Comparison of ENCODE assay signal across 8 cellular contexts in genomic region chrX:47523297-47523696, GRCh38. TPM values are rescaled to one million over a fixed set of nuclear protein-coding genes. Genes with fewer than 3 reads are reported as not detected.
DNase-seq lines count a peak whose midpoint lies in the region; ATAC-seq and TF ChIP-seq lines count a peak whose summit lies in the region.

No MANE protein-coding gene starts in this region.

- intact Hi-C loops in Caco-2 (cut with micrococcal nuclease; ENCODE audit: unreplicated experiment), result loop anchor here (1.0 to 5.0 kb wide), 2 partner anchors 141 to 330 kb away; partner anchors contain the start of gene UBA1

- BruUV-seq in Caco-2 (replicated peaks; lab: Mats Ljungman, UMichigan), result no TSS peak

- peak; percentile 90 for ATAC-seq in GM21423 (IDR thresholded peaks at IDR 0.05; ENCODE audit: unreplicated experiment)

- H3K27me3 ChIP-seq in Caco-2 (replicated peaks; ENCODE audit: control insufficient read depth, insufficient read depth, low read length), result no peaks in the 10 kb centered on the region

- H3K27ac Mint-ChIP-seq in Caco-2 (ENCODE audit: unreplicated experiment), result no peak overlapping the region
- H3K27ac Mint-ChIP-seq in nephron progenitor cell, result no peak overlapping the region
- no peak overlapping the region for H3K27ac Mint-ChIP-seq in stimulated activated naive CD8-positive, alpha-beta T cell treated with anti-CD3 and anti-CD28 coated beads, Interleukin-15, Interleukin-2, amounts not matched to agents 100 ng/mL and 50 ng/mL, for 24 hours

- H3K4me1 Mint-ChIP-seq in Caco-2 (ENCODE audit: low read depth, unreplicated experiment), result no peaks in the 10 kb centered on the region
- peaks cover 4% of the 10 kb centered on the region for H3K4me1 Mint-ChIP-seq in nephron progenitor cell
- no peaks in the 10 kb centered on the region for H3K4me1 Mint-ChIP-seq in stimulated activated naive CD8-positive, alpha-beta T cell treated with anti-CD3 and anti-CD28 coated beads, Interleukin-15, Interleukin-2, amounts not matched to agents 100 ng/mL and 50 ng/mL, for 24 hours (ENCODE audit: low read depth)

- peak; percentile 63 to 86 for DNase-seq in Caco-2
- peak; percentile 37 for DNase-seq in KG1 (lab: John Stamatoyannopoulos, UW)
- DNase-seq in RPMI8226, result peak; percentile 81
- peak; percentile 69 for DNase-seq in activated T-helper 9 cell treated with anti-CD3 and anti-CD28 coated beads, Interleukin-2, amount 50 U/mL, for 16 hours (ENCODE audit: low read depth)
- DNase-seq in fibroblast of the aortic adventitia (ENCODE audit: low read depth), result peak; percentile 65
- peak; percentile 89 for DNase-seq in nephron progenitor cell

- no peaks in the 10 kb centered on the region for H3K36me3 ChIP-seq in Caco-2 (ENCODE audit: control insufficient read depth, insufficient read depth, low read length)

- H3K9me3 ChIP-seq in Caco-2, result no peaks in the 10 kb centered on the region

- POLR2A ChIA-PET in Caco-2 (lab: Charles Lee), result interaction anchor here (1.1 kb wide), 1 partner anchor 290 kb away, joined by 5 read pairs; the partner anchor contains the start of gene USP11

- H3K9me3 Mint-ChIP-seq in Caco-2 (ENCODE audit: unreplicated experiment) (no peaks in the 10 kb centered on the region), nephron progenitor cell (peaks cover 60% of the 10 kb centered on the region)
- H3K9me3 Mint-ChIP-seq in stimulated activated naive CD8-positive, alpha-beta T cell treated with anti-CD3 and anti-CD28 coated beads, Interleukin-15, Interleukin-2, amounts not matched to agents 100 ng/mL and 50 ng/mL, for 24 hours, result no peaks in the 10 kb centered on the region

- H3K27me3 Mint-ChIP-seq in Caco-2 (ENCODE audit: insufficient read depth, unreplicated experiment), result peaks cover 3% of the 10 kb centered on the region
- peaks cover 8% of the 10 kb centered on the region for H3K27me3 Mint-ChIP-seq in nephron progenitor cell (ENCODE audit: low read depth, poor library complexity)
- no peaks in the 10 kb centered on the region for H3K27me3 Mint-ChIP-seq in stimulated activated naive CD8-positive, alpha-beta T cell treated with anti-CD3 and anti-CD28 coated beads, Interleukin-15, Interleukin-2, amounts not matched to agents 100 ng/mL and 50 ng/mL, for 24 hours

- no peaks in the 10 kb centered on the region for H3K36me3 Mint-ChIP-seq in Caco-2 (ENCODE audit: insufficient read depth, unreplicated experiment)
- peaks cover 4% of the 10 kb centered on the region for H3K36me3 Mint-ChIP-seq in nephron progenitor cell (ENCODE audit: low read depth)
- H3K36me3 Mint-ChIP-seq in stimulated activated naive CD8-positive, alpha-beta T cell treated with anti-CD3 and anti-CD28 coated beads, Interleukin-15, Interleukin-2, amounts not matched to agents 100 ng/mL and 50 ng/mL, for 24 hours (ENCODE audit: low read depth), result no peaks in the 10 kb centered on the region

- CTCF ChIA-PET in Caco-2 (lab: Charles Lee), result interaction anchor here (1.0 to 1.6 kb wide), 6 partner anchors 26 to 378 kb away, joined by 3 to 10 read pairs (median 5); partner anchors contain the start of genes CDK16 and RBM10

- TF ChIP-seq CTCF in Caco-2 (IDR thresholded peaks at IDR 0.05; ENCODE audit: insufficient read depth in 1 of 2, low read depth in 1 of 2, low read length in 1 of 2, severe bottlenecking in 1 of 2, unreplicated experiment in 1 of 2), result peak; percentile 71 to 75
- peak; percentile 68 for TF ChIP-seq CTCF in fibroblast of the aortic adventitia (IDR thresholded peaks at IDR 0.05; ENCODE audit: insufficient read depth, low read length)
- TF ChIP-seq CTCF in nephron progenitor cell (IDR thresholded peaks at IDR 0.05), result peak; percentile 67

- H3K4me1 ChIP-seq in Caco-2, result no peaks in the 10 kb centered on the region

- H3K4me3 Mint-ChIP-seq in Caco-2 (ENCODE audit: unreplicated experiment) (peak overlapping the region; percentile 68), nephron progenitor cell (peak overlapping the region; percentile 67)
- peak overlapping the region; percentile 72 for H3K4me3 Mint-ChIP-seq in stimulated activated naive CD8-positive, alpha-beta T cell treated with anti-CD3 and anti-CD28 coated beads, Interleukin-15, Interleukin-2, amounts not matched to agents 100 ng/mL and 50 ng/mL, for 24 hours

- H3K4me3 ChIP-seq in Caco-2 (ENCODE audit: low read depth, low read length), result peak overlapping the region; percentile 52
- H3K4me3 ChIP-seq in fibroblast of the aortic adventitia (ENCODE audit: low read depth, low read length), result peak overlapping the region; percentile 61

RNA-seq across cellular contexts. Expression of gene ARAF, which starts 37.7 kb away (rescaled TPM):
- 65.4 and 68.5 TPM in 2 replicates for total RNA-seq in Caco-2 (2022)
- total RNA-seq in fibroblast of the aortic adventitia (ENCODE audit: low replicate concordance), result 9.2 and 20.9 TPM in 2 replicates

RNA-seq across cellular contexts. Expression of gene ZNF41, which starts 40.3 kb away (rescaled TPM):
- total RNA-seq in Caco-2 (2022) (5.1 and 6.6 TPM in 2 replicates), fibroblast of the aortic adventitia (ENCODE audit: low replicate concordance) (10.1 and 10.5 TPM in 2 replicates)

RNA-seq across cellular contexts. Expression of gene TIMP1, which starts 58.9 kb away (rescaled TPM):
- total RNA-seq in Caco-2 (2022) (3.9 and 5.0 TPM in 2 replicates), fibroblast of the aortic adventitia (ENCODE audit: low replicate concordance) (834 and 863 TPM in 2 replicates)

Comparison
In these comparisons a context has a peak if more than half of its experiments do, and no peak if none do; other contexts are left out.
1. Peak in every context shown above with its lines: DNase-seq, ATAC-seq and H3K4me3 ChIP-seq.
2. DNase-seq: peak in every context shown above with its lines; median percentile 89 in nephron progenitor cell; 81 in RPMI8226; 74 in Caco-2; 69 in activated T-helper 9 cell treated with anti-CD3 and anti-CD28 coated beads, Interleukin-2, amount 50 U/mL, for 16 hours; 65 in fibroblast of the aortic adventitia; 37 in KG1.
3. RNA of gene TIMP1, which starts 58.9 kb away (total RNA-seq): 834 to 863 TPM in fibroblast of the aortic adventitia; 3.9 to 5.0 TPM in Caco-2; every median in the first group is over 100 times any median in the second.